ENCODE assay signal across 34 cellular contexts in the genomic region with DNA sequence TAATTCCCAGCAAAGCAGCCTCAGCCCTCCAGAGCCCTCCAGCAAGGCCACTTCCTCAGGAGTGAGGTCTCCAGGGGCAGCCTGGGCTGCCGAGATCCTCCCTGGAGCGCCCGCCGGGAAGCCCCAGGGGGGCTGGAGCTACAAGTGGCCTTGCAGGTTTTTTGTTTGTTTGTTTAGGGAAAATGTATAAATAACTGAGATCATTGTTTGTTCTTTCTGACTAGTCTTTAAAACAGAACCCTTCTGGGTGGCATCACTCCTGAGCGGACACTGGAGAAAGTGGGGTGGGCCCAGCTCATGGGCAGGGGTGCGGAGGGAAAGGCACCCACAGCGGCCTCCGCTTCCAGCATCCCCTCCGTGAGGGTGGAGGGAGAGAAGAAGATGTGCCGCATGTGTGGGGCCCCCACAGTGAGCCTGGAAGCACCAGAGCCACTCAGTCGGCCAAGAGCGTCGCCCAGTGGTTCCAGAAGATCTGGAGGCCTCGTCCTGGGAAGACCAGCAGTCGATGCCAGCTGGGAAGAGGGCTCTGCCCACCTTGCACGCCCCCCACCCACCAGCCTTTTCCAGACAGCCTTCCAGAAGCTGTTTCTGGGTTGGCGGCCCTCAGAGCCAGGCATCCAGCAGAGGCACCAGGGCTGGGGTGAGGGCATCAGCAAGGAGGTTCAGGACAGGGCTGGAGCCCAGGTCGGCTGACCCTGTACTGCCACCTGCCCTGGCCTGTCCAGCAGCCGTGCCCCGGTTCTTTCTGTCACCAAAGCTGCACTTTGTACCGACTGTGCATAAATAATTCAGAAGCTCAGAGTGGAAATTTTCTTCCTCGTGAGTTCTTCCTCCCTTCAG. TPM values are rescaled to one million over a fixed set of nuclear protein-coding genes. Genes with fewer than 3 reads are reported as not detected.
"Had no signal": no experiment of that assay in that cellular context is flagged by ENCODE, and none has a peak within 500 bp of the region (broad histone marks: within the 10 kb centered on the region; RNA-seq: fewer than 3 reads in every experiment).

No MANE protein-coding gene starts in this region.

- H3K4me1 Mint-ChIP-seq: T-cell had no signal

- ATAC-seq: activated naive CD4-positive, alpha-beta T cell treated with anti-CD3 and anti-CD28 coated beads, Interleukin-2, amount 50 U/mL, for 72 hours; activated T-cell treated with anti-CD3 and anti-CD28 coated beads, Interleukin-2, amount 50 U/mL, for 4 hours; body of pancreas; PC-3; SK-N-SH treated with all-trans-retinoic acid at 6 μM for 48 hours; T-helper 17 cell had no signal

- H3K27ac ChIP-seq: adrenal gland, body of pancreas, breast epithelium, Peyer's patch, VCaP had no signal

- DNase-seq: activated B cell treated with CpG ODN at 0.5 μM for 24 hours; activated CD4-positive, alpha-beta memory T cell treated with anti-CD3 and anti-CD28 coated beads for 36 hours; activated CD4-positive, alpha-beta T cell treated with anti-CD3 and anti-CD28 coated beads for 4 hours; activated CD4-positive, alpha-beta T cell treated with anti-CD3 and anti-CD28 coated beads, Interleukin-2, amount 50 U/mL, for 1 hour; activated CD4-positive, CD25-positive, alpha-beta regulatory T cell treated with anti-CD3 and anti-CD28 coated beads, Interleukin-2, amount 50 U/mL, for 72 hours; activated CD8-positive, alpha-beta memory T cell treated with anti-CD3 and anti-CD28 coated beads, Interleukin-2, amount 50 U/mL, for 4 hours; activated gamma-delta T cell treated with Interleukin-2 at 50 U/mL for 16 hours; activated naive CD4-positive, alpha-beta T cell treated with anti-CD3 and anti-CD28 coated beads for 36 hours; activated T-cell treated with anti-CD3 and anti-CD28 coated beads for 4 hours; activated T-cell treated with anti-CD3 and anti-CD28 coated beads, Interleukin-2, amount 50 U/mL, for 4 hours; body of pancreas; NCI-H1092 treated with DMSO at 0.1 percent for 48 hours; NCI-H1417; NCI-H146; NCI-H187; NCI-H2029 treated with DMSO at 0.1 percent for 48 hours; NCI-H2107; NCI-H2171; NCI-H510A; NCI-H748 treated with DMSO at 0.1 percent for 48 hours; NK-92 treated with Interleukin-12 subunit alpha and Interleukin-12 subunit beta, amount 100 ng/mL, for 24 hours; PC-3; Peyer's patch; RPMI8226; SHP77 treated with DMSO at 0.1 percent for 48 hours; T-cell; T-helper 17 cell had no signal

- H3K9me3 ChIP-seq: adrenal gland, body of pancreas, Peyer's patch had no signal

- H3K4me3 ChIP-seq: adrenal gland, body of pancreas, breast epithelium, Peyer's patch had no signal

- H3K27me3 Mint-ChIP-seq: activated B cell treated with CpG ODN at 0.5 μM for 24 hours; activated CD4-positive, alpha-beta memory T cell treated with anti-CD3 and anti-CD28 coated beads for 36 hours; T-cell; T-helper 17 cell had no signal

- H3K27ac Mint-ChIP-seq: activated B cell treated with CpG ODN at 0.5 μM for 24 hours; activated CD4-positive, alpha-beta memory T cell treated with anti-CD3 and anti-CD28 coated beads for 36 hours; activated naive CD4-positive, alpha-beta T cell treated with anti-CD3 and anti-CD28 coated beads for 36 hours; activated T-helper 1 cell treated with anti-CD3 and anti-CD28 coated beads, Interleukin-12 subunit alpha, Interleukin-12 subunit beta, Interleukin-2, Interleukin-4 antibody, amounts not matched to agents 30 ng/mL and 10 ng/mL and 1 ng/mL, durations not matched to agents 14 hours and 24 hours and 36 hours; T-cell; T-helper 17 cell had no signal

- H3K9me3 Mint-ChIP-seq: activated B cell treated with CpG ODN at 0.5 μM for 24 hours; activated CD4-positive, alpha-beta memory T cell treated with anti-CD3 and anti-CD28 coated beads for 36 hours; activated naive CD4-positive, alpha-beta T cell treated with anti-CD3 and anti-CD28 coated beads for 36 hours; activated naive CD4-positive, alpha-beta T cell treated with anti-CD3 and anti-CD28 coated beads, Interleukin-2, amount 50 U/mL, for 72 hours; activated T-cell treated with anti-CD3 and anti-CD28 coated beads, Interleukin-2, amount 50 U/mL, for 4 hours; activated T-helper 1 cell treated with anti-CD3 and anti-CD28 coated beads, Interleukin-12 subunit alpha, Interleukin-12 subunit beta, Interleukin-2, Interleukin-4 antibody, amounts not matched to agents 30 ng/mL and 10 ng/mL and 1 ng/mL, durations not matched to agents 14 hours and 24 hours and 36 hours; T-cell had no signal

- H3K36me3 Mint-ChIP-seq: activated naive CD4-positive, alpha-beta T cell treated with anti-CD3 and anti-CD28 coated beads, Interleukin-2, amount 50 U/mL, for 72 hours had no signal

- H3K4me1 ChIP-seq: adrenal gland, body of pancreas, breast epithelium, Peyer's patch had no signal

- H3K27me3 ChIP-seq: adrenal gland, body of pancreas, breast epithelium, Peyer's patch had no signal

- H3K4me3 Mint-ChIP-seq: activated B cell treated with CpG ODN at 0.5 μM for 24 hours; activated CD4-positive, alpha-beta memory T cell treated with anti-CD3 and anti-CD28 coated beads for 36 hours; activated naive CD4-positive, alpha-beta T cell treated with anti-CD3 and anti-CD28 coated beads for 36 hours; activated T-cell treated with anti-CD3 and anti-CD28 coated beads, Interleukin-2, amount 50 U/mL, for 4 hours; activated T-helper 1 cell treated with anti-CD3 and anti-CD28 coated beads, Interleukin-12 subunit alpha, Interleukin-12 subunit beta, Interleukin-2, Interleukin-4 antibody, amounts not matched to agents 30 ng/mL and 10 ng/mL and 1 ng/mL, durations not matched to agents 14 hours and 24 hours and 36 hours; T-cell; T-helper 17 cell had no signal

- H3K36me3 ChIP-seq: breast epithelium had no signal

RNA-seq across cellular contexts. Expression of a gene that starts 34.6 kb away (rescaled TPM):
- total RNA-seq: activated B cell treated with CpG ODN at 0.5 μM for 24 hours; activated CD4-positive, alpha-beta memory T cell treated with anti-CD3 and anti-CD28 coated beads for 36 hours; activated naive CD4-positive, alpha-beta T cell treated with anti-CD3 and anti-CD28 coated beads for 36 hours; activated naive CD4-positive, alpha-beta T cell treated with anti-CD3 and anti-CD28 coated beads, Interleukin-2, amount 50 U/mL, for 72 hours; activated T-helper 1 cell treated with anti-CD3 and anti-CD28 coated beads, Interleukin-12 subunit alpha, Interleukin-12 subunit beta, Interleukin-2, Interleukin-4 antibody, amounts not matched to agents 30 ng/mL and 10 ng/mL and 1 ng/mL, durations not matched to agents 14 hours and 24 hours and 36 hours; astrocyte; T-helper 17 cell had no signal
